Comparison of ENCODE assay signal across 1 cellular context in the genomic region with DNA sequence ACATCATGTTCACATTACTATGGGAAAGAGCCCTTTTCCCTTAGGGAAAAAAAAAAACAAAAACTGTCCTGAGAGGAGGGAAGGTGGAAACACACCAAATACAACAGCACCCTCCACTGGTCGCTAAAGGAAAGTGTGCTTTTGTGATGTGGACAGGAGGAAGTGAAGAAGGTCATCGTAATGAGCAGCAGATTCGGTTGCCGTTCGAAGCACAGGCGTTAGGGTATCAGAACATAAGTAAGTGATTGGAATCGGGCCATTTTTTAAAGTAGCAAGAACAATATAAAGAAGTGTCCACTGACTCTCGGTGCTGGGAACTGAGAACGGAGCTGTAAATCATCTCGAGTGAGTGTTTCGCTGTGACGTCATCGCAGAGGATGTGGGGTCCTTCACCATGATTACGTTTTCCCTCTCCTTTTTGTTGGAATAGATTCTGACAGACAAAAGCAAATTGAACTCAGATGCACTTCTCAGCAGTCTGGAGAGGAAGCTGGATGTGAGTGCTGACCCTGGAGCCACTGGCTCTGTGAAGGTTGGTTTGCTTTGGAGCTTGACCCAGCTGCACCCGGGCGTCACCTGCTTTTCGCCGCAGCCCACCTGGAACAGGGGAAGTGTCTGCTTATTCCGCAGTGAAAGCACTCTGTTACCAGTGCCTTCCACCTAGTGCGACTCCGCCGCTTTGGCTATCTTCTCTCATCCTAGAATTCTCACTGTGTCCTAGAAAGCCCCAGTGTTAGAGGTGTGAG.
TF ChIP-seq lines count a peak whose summit lies in the region.

No MANE protein-coding gene starts in this region.

TF ChIP-seq in K562, 482 proteins besides CTCF, POLR2A, EP300 and RAD21 (continued from another document):
- TF ChIP-seq, protein P1, sequence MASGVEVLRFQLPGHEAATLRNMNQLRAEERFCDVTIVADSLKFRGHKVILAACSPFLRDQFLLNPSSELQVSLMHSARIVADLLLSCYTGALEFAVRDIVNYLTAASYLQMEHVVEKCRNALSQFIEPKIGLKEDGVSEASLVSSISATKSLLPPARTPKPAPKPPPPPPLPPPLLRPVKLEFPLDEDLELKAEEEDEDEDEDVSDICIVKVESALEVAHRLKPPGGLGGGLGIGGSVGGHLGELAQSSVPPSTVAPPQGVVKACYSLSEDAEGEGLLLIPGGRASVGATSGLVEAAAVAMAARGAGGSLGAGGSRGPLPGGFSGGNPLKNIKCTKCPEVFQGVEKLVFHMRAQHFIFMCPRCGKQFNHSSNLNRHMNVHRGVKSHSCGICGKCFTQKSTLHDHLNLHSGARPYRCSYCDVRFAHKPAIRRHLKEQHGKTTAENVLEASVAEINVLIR (CRISPR knock-in tag; IDR thresholded peaks at IDR 0.05), result peak; percentile 65; the same call in 1 of the 2 replicates
- TF ChIP-seq KDM5B (IDR thresholded peaks at IDR 0.05; ENCODE audit: insufficient replicate concordance, low read depth, low read length), result no peak
- no peak for TF ChIP-seq ZNF274 (IDR thresholded peaks at IDR 0.05; ENCODE audit: borderline replicate concordance, low read depth, low read length)
- TF ChIP-seq MEF2D (tag; conservative IDR thresholded peaks at IDR 0.05; ENCODE audit: low read depth), result no peak
- no peak for TF ChIP-seq RBM14 (IDR thresholded peaks at IDR 0.05; ENCODE audit: borderline replicate concordance, insufficient read depth, low read depth, low read length)
- TF ChIP-seq ATF1 (CRISPR knock-in tag; IDR thresholded peaks at IDR 0.05), result peak; percentile 65; the same call in 1 of the 2 replicates
- peak; percentile 96 for TF ChIP-seq ATF1 (tag; IDR thresholded peaks at IDR 0.05)
- TF ChIP-seq RBM15 (IDR thresholded peaks at IDR 0.05; ENCODE audit: insufficient read depth, low read length), result no peak
- no peak for TF ChIP-seq HDAC1 (IDR thresholded peaks at IDR 0.05)
- no peak for TF ChIP-seq ZNF316 (IDR thresholded peaks at IDR 0.05)
- TF ChIP-seq, protein P2, sequence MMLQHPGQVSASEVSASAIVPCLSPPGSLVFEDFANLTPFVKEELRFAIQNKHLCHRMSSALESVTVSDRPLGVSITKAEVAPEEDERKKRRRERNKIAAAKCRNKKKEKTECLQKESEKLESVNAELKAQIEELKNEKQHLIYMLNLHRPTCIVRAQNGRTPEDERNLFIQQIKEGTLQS (IDR thresholded peaks at IDR 0.05), result peak; percentile 90
- TF ChIP-seq, protein P2 (CRISPR knock-in tag; conservative IDR thresholded peaks at IDR 0.05), result no peak
- TF ChIP-seq, protein P3, sequence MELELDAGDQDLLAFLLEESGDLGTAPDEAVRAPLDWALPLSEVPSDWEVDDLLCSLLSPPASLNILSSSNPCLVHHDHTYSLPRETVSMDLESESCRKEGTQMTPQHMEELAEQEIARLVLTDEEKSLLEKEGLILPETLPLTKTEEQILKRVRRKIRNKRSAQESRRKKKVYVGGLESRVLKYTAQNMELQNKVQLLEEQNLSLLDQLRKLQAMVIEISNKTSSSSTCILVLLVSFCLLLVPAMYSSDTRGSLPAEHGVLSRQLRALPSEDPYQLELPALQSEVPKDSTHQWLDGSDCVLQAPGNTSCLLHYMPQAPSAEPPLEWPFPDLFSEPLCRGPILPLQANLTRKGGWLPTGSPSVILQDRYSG (tag; conservative IDR thresholded peaks at IDR 0.05; ENCODE audit: low read depth), result no peak
- TF ChIP-seq MED1 (CRISPR knock-in tag; IDR thresholded peaks at IDR 0.05; ENCODE audit: borderline replicate concordance), result no peak
- TF ChIP-seq RFX7 (CRISPR knock-in tag; IDR thresholded peaks at IDR 0.05), result no peak
- TF ChIP-seq ZNF561 (CRISPR knock-in tag; conservative IDR thresholded peaks at IDR 0.05), result no peak
